19 cellular contexts compared by ENCODE assay signal in genomic region chr13:110519506-110519905, GRCh38.
"Had no signal": no experiment of that assay in that cellular context is flagged by ENCODE, and none has a peak within 500 bp of the region (broad histone marks: within the 10 kb centered on the region; RNA-seq: fewer than 3 reads in every experiment).

No MANE protein-coding gene starts in this region.

- H3K4me3 Mint-ChIP-seq: activated CD4-positive, alpha-beta memory T cell treated with anti-CD3 and anti-CD28 coated beads, Interleukin-2, amount 10 ng/mL, durations not matched to agents 7 days and 5 days; activated CD4-positive, alpha-beta T cell treated with anti-CD3 and anti-CD28 coated beads for 36 hours; activated naive CD8-positive, alpha-beta T cell treated with anti-CD3 and anti-CD28 coated beads for 36 hours; mesothelial cell of epicardium; naive B cell; stimulated activated naive CD8-positive, alpha-beta T cell treated with anti-CD3 and anti-CD28 coated beads, Interleukin-15, amount 100 ng/mL, for 72 hours had no signal

- H3K27ac ChIP-seq: prostate gland, right lobe of liver, upper lobe of right lung, VCaP had no signal

- H3K4me3 ChIP-seq: breast epithelium, prostate gland, right lobe of liver, upper lobe of right lung had no signal

- DNase-seq: activated CD4-positive, alpha-beta memory T cell treated with anti-CD3 and anti-CD28 coated beads, Interleukin-2, amount 10 ng/mL, durations not matched to agents 7 days and 5 days; activated CD4-positive, alpha-beta T cell treated with anti-CD3 and anti-CD28 coated beads for 36 hours; activated gamma-delta T cell treated with Interleukin-2 at 50 U/mL for 16 hours; activated naive CD8-positive, alpha-beta T cell treated with anti-CD3 and anti-CD28 coated beads for 36 hours; activated T-cell treated with anti-CD3 and anti-CD28 coated beads, Interleukin-2, amount 50 U/mL, for 48 hours; anterior cingulate cortex; hippocampal formation; kidney glomerular epithelial cell; naive B cell; stimulated activated CD4-positive, alpha-beta T cell treated with anti-CD3 and anti-CD28 coated beads, Interleukin-4, amount 100 ng/mL, for 1 hour; stimulated activated CD8-positive, alpha-beta memory T cell treated with anti-CD3 and anti-CD28 coated beads, Interleukin-4, amount 100 ng/mL, for 48 hours; stimulated activated naive CD8-positive, alpha-beta T cell treated with anti-CD3 and anti-CD28 coated beads, Interleukin-15, amount 100 ng/mL, for 72 hours; T1000; upper lobe of right lung had no signal

- H3K9me3 Mint-ChIP-seq: activated naive CD8-positive, alpha-beta T cell treated with anti-CD3 and anti-CD28 coated beads for 36 hours; mesothelial cell of epicardium; naive B cell; stimulated activated naive CD8-positive, alpha-beta T cell treated with anti-CD3 and anti-CD28 coated beads, Interleukin-15, amount 100 ng/mL, for 72 hours had no signal

- H3K27me3 ChIP-seq: breast epithelium, right lobe of liver, upper lobe of right lung had no signal

- H3K27ac Mint-ChIP-seq: activated CD4-positive, alpha-beta memory T cell treated with anti-CD3 and anti-CD28 coated beads, Interleukin-2, amount 10 ng/mL, durations not matched to agents 7 days and 5 days; activated CD4-positive, alpha-beta T cell treated with anti-CD3 and anti-CD28 coated beads for 36 hours; activated naive CD8-positive, alpha-beta T cell treated with anti-CD3 and anti-CD28 coated beads for 36 hours; mesothelial cell of epicardium had no signal

- H3K4me1 ChIP-seq: prostate gland had no signal

- ATAC-seq: activated CD4-positive, alpha-beta T cell treated with anti-CD3 and anti-CD28 coated beads for 36 hours; right lobe of liver; stimulated activated naive CD8-positive, alpha-beta T cell treated with anti-CD3 and anti-CD28 coated beads, Interleukin-15, amount 100 ng/mL, for 72 hours; upper lobe of right lung had no signal

- H3K9me3 ChIP-seq: breast epithelium, prostate gland, right lobe of liver, upper lobe of right lung had no signal

- H3K36me3 Mint-ChIP-seq: naive B cell had no signal

- H3K36me3 ChIP-seq: breast epithelium, prostate gland had no signal

- H3K27me3 Mint-ChIP-seq: activated CD4-positive, alpha-beta memory T cell treated with anti-CD3 and anti-CD28 coated beads, Interleukin-2, amount 10 ng/mL, durations not matched to agents 7 days and 5 days had no signal
